9 cellular contexts compared by ENCODE assay signal in genomic region chr2:217510790-217511291, GRCh38.
A peak's percentile ranks its signal among the peaks of the same experiment; 100 is the strongest.
DNase-seq lines count a peak whose midpoint lies in the region; ATAC-seq and TF ChIP-seq lines count a peak whose summit lies in the region.
"Had no signal": no experiment of that assay in that cellular context is flagged by ENCODE, and none has a peak within 500 bp of the region (broad histone marks: within the 10 kb centered on the region; RNA-seq: fewer than 3 reads in every experiment).

No MANE protein-coding gene starts in this region.

- TF ChIP-seq CTCF in epithelial cell of proximal tubule (conservative IDR thresholded peaks at IDR 0.05; ENCODE audit: low read depth, low read length) (peak; percentile 90), tibial artery (IDR thresholded peaks at IDR 0.05) (peak; percentile 79 to 80)

- intact Hi-C loops in activated CD4-positive, alpha-beta T cell treated with anti-CD3 and anti-CD28 coated beads, Interleukin-2, amount 10 ng/mL, durations not matched to agents 24 days and 14 days (cut with micrococcal nuclease), result loop anchor here (1.0 to 5.0 kb wide), 4 partner anchors 201 to 829 kb away; no protein-coding TSS in a partner anchor
- intact Hi-C loops in tibial artery (cut with DNase I; ENCODE audit: low total_unique reads), result loop anchor here (5.0 to 10.0 kb wide), 2 partner anchors 814 to 996 kb away; partner anchors contain the start of gene IGFBP5

- DNase-seq in EL (peak; percentile 83), NCI-H345 treated with DMSO at 0.1 percent for 48 hours (lab: John Stamatoyannopoulos, UW; ENCODE audit: unreplicated experiment) (peak; percentile 82), epithelial cell of proximal tubule (ENCODE audit: low read depth) (peak; percentile 46), mucosa of gallbladder (ENCODE audit: low spot score) (peak; percentile 73), tibial artery (peak; percentile 47 to 75)
- peak; percentile 80 for DNase-seq in activated CD4-positive, alpha-beta T cell treated with anti-CD3 and anti-CD28 coated beads, Interleukin-2, amount 10 ng/mL, durations not matched to agents 24 days and 14 days

- H3K4me1 ChIP-seq in tibial artery, result peaks cover 0 to 12% (median 5%) of the 10 kb centered on the region in 4 donors

- peaks cover 7% of the 10 kb centered on the region for H3K27me3 Mint-ChIP-seq in activated CD4-positive, alpha-beta T cell treated with anti-CD3 and anti-CD28 coated beads, Interleukin-2, amount 10 ng/mL, durations not matched to agents 24 days and 14 days

- H3K27me3 ChIP-seq in tibial artery, result no peaks in the 10 kb centered on the region

- no peak overlapping the region for H3K27ac Mint-ChIP-seq in activated CD4-positive, alpha-beta T cell treated with anti-CD3 and anti-CD28 coated beads, Interleukin-2, amount 10 ng/mL, durations not matched to agents 24 days and 14 days

- no peaks in the 10 kb centered on the region for H3K36me3 ChIP-seq in tibial artery

- ATAC-seq in HG03139 (IDR thresholded peaks at IDR 0.05; ENCODE audit: unreplicated experiment) (peak; percentile 81), HG03280 (IDR thresholded peaks at IDR 0.05; ENCODE audit: unreplicated experiment) (no peak)

- H3K9me3 Mint-ChIP-seq in activated CD4-positive, alpha-beta T cell treated with anti-CD3 and anti-CD28 coated beads, Interleukin-2, amount 10 ng/mL, durations not matched to agents 24 days and 14 days, result no peaks in the 10 kb centered on the region
- H3K9me3 Mint-ChIP-seq: central memory CD8-positive, alpha-beta T cell had no signal

- peak overlapping the region in 1 of 2 donors; percentile 26 for H3K27ac ChIP-seq in tibial artery

- H3K4me3 ChIP-seq in epithelial cell of proximal tubule (ENCODE audit: low read depth, low read length) (no peak overlapping the region), tibial artery (no peak overlapping the region)

- no peaks in the 10 kb centered on the region for H3K36me3 Mint-ChIP-seq in activated CD4-positive, alpha-beta T cell treated with anti-CD3 and anti-CD28 coated beads, Interleukin-2, amount 10 ng/mL, durations not matched to agents 24 days and 14 days (ENCODE audit: low read depth)

- H3K4me3 Mint-ChIP-seq in activated CD4-positive, alpha-beta T cell treated with anti-CD3 and anti-CD28 coated beads, Interleukin-2, amount 10 ng/mL, durations not matched to agents 24 days and 14 days, result no peak overlapping the region
- H3K4me3 Mint-ChIP-seq: central memory CD8-positive, alpha-beta T cell had no signal

- no peaks in the 10 kb centered on the region for H3K9me3 ChIP-seq in tibial artery

- peaks cover 5% of the 10 kb centered on the region for H3K4me1 Mint-ChIP-seq in activated CD4-positive, alpha-beta T cell treated with anti-CD3 and anti-CD28 coated beads, Interleukin-2, amount 10 ng/mL, durations not matched to agents 24 days and 14 days
- H3K4me1 Mint-ChIP-seq: central memory CD8-positive, alpha-beta T cell had no signal
